In genomic region chr12:31204995-31205582, GRCh38 we compare ENCODE assay signal across 9 cellular contexts.
A peak's percentile ranks its signal among the peaks of the same experiment; 100 is the strongest.
DNase-seq lines count a peak whose midpoint lies in the region; ATAC-seq and TF ChIP-seq lines count a peak whose summit lies in the region.
"Had no signal": no experiment of that assay in that cellular context is flagged by ENCODE, and none has a peak within 500 bp of the region (broad histone marks: within the 10 kb centered on the region; RNA-seq: fewer than 3 reads in every experiment).

No MANE protein-coding gene starts in this region.

- H3K27ac Mint-ChIP-seq in GM23338: peak overlapping the region; percentile 51

- ATAC-seq in GM18517 (IDR thresholded peaks at IDR 0.05; ENCODE audit: unreplicated experiment) (peak; percentile 96), GM23338 (no peak)
- ATAC-seq: K562 had no signal

- H4K20me1 ChIP-seq in GM23338 (replicated peaks; ENCODE audit: insufficient read depth): no peaks in the 10 kb centered on the region

- H3K27me3 Mint-ChIP-seq in GM23338 (ENCODE audit: insufficient read depth, low read depth, poor library complexity): no peaks in the 10 kb centered on the region

- H3K9me2 ChIP-seq in GM23338 (ENCODE audit: insufficient read depth): 0 out of 2 replicates have a peak, but pooled peaks cover 4% of the 10 kb centered on the region

- H3K4me1 Mint-ChIP-seq in GM23338: peaks cover 38% of the 10 kb centered on the region

- H2AFZ ChIP-seq in GM23338: no peak overlapping the region

- H3K4me3 Mint-ChIP-seq in GM23338: no peak overlapping the region

- H3K79me2 ChIP-seq in GM23338 (replicated peaks; ENCODE audit: insufficient read depth): no peaks in the 10 kb centered on the region

- H3K4me3 ChIP-seq in GM23338 (no peak overlapping the region), kidney epithelial cell (ENCODE audit: low read depth, low read length) (no peak overlapping the region)
- H3K4me3 ChIP-seq: K562 had no signal

- DNase-seq in GM23338 (ENCODE audit: low spot score) (no peak), NCI-H69 (lab: John Stamatoyannopoulos, UW) (peak; percentile 75), kidney epithelial cell (ENCODE audit: low read depth) (peak; percentile 44), retina (no peak), amygdala (lab: John Stamatoyannopoulos, UW) (no peak), medulla oblongata (ENCODE audit: extremely low spot score) (no peak), NCI-H510A (lab: John Stamatoyannopoulos, UW) (no peak)

- H3K27me3 ChIP-seq in GM23338 (ENCODE audit: insufficient read depth): no peaks in the 10 kb centered on the region
- no peaks in the 10 kb centered on the region for H3K27me3 ChIP-seq in kidney epithelial cell (ENCODE audit: control insufficient read depth, insufficient read depth, low read length)

- no peaks in the 10 kb centered on the region for H3K36me3 Mint-ChIP-seq in GM23338 (ENCODE audit: low read depth)

- H3F3A ChIP-seq in GM23338 (replicated peaks; ENCODE audit: low read depth): no peaks in the 10 kb centered on the region

- H3K4me2 ChIP-seq in GM23338: peak overlapping the region; percentile 17; the same call in 1 of the 2 replicates

- no peak for TF ChIP-seq CTCF in GM23338 (conservative IDR thresholded peaks at IDR 0.05; ENCODE audit: low read depth in 2 of 2)
- no peak for TF ChIP-seq CTCF in kidney epithelial cell (IDR thresholded peaks at IDR 0.05; ENCODE audit: insufficient read depth, low read length, poor library complexity, severe bottlenecking)

- H3K4me1 ChIP-seq in GM23338 (ENCODE audit: insufficient read depth): peaks cover 36% of the 10 kb centered on the region

- H3K36me3 ChIP-seq in GM23338 (ENCODE audit: insufficient read depth) (no peaks in the 10 kb centered on the region), kidney epithelial cell (ENCODE audit: control insufficient read depth, insufficient read depth, low read length) (no peaks in the 10 kb centered on the region)

- H3K9me3 Mint-ChIP-seq in GM23338: no peaks in the 10 kb centered on the region

- no peak overlapping the region for H3K27ac ChIP-seq in GM23338 (ENCODE audit: low read depth)

TF ChIP-seq in GM23338, 12 proteins besides CTCF, POLR2A, EP300 and RAD21:
- no peak for TF ChIP-seq CREB1 (CRISPR knock-in tag; IDR thresholded peaks at IDR 0.05; ENCODE audit: low read depth)
- TF ChIP-seq JUNB (IDR thresholded peaks at IDR 0.05; ENCODE audit: unreplicated experiment): no peak
- no peak for TF ChIP-seq STAT1 (IDR thresholded peaks at IDR 0.05; ENCODE audit: unreplicated experiment)
- TF ChIP-seq ZNF114 (CRISPR knock-in tag; IDR thresholded peaks at IDR 0.05): no peak
- TF ChIP-seq EZH2 (IDR thresholded peaks at IDR 0.05; ENCODE audit: low read depth, unreplicated experiment): no peak
- no peak for TF ChIP-seq REST (IDR thresholded peaks at IDR 0.05; ENCODE audit: unreplicated experiment)
- no peak for TF ChIP-seq NANOG (IDR thresholded peaks at IDR 0.05; ENCODE audit: borderline replicate concordance)
- no peak for TF ChIP-seq ETS1 (IDR thresholded peaks at IDR 0.05)
- TF ChIP-seq POLR2AphosphoS5 (IDR thresholded peaks at IDR 0.05; ENCODE audit: low read depth): no peak
- TF ChIP-seq EZH2phosphoT487 (IDR thresholded peaks at IDR 0.05; ENCODE audit: unreplicated experiment): no peak
- no peak for TF ChIP-seq ZNF331 (CRISPR knock-in tag; IDR thresholded peaks at IDR 0.05; ENCODE audit: low read depth)
- TF ChIP-seq ZNF462 (CRISPR knock-in tag; IDR thresholded peaks at IDR 0.05): no peak

Comparison
In these comparisons a context has a peak if more than half of its experiments do, and no peak if none do; other contexts are left out.
1. DNase-seq: peak in NCI-H69 (single experiment) and kidney epithelial cell (single experiment); none in GM23338 (single experiment), retina (single experiment), amygdala (0 of 56), medulla oblongata (single experiment) and NCI-H510A (single experiment).